21 cellular contexts compared by ENCODE assay signal in genomic region chr4:147963839-147964238, GRCh38.
A peak's percentile ranks its signal among the peaks of the same experiment; 100 is the strongest.
DNase-seq lines count a peak whose midpoint lies in the region; ATAC-seq and TF ChIP-seq lines count a peak whose summit lies in the region.
"Had no signal": no experiment of that assay in that cellular context is flagged by ENCODE, and none has a peak within 500 bp of the region (broad histone marks: within the 10 kb centered on the region; RNA-seq: fewer than 3 reads in every experiment).

No MANE protein-coding gene starts in this region.

- H3K27me3 ChIP-seq in right cardiac atrium (ENCODE audit: control insufficient read depth, insufficient read depth): no peaks in the 10 kb centered on the region
- no peaks in the 10 kb centered on the region for H3K27me3 ChIP-seq in IMR-90 (ENCODE audit: control insufficient read depth, insufficient read depth, low read length)
- no peaks in the 10 kb centered on the region for H3K27me3 ChIP-seq in mesenchymal stem cell (ENCODE audit: control insufficient read depth in 1 of 2, insufficient read depth in 1 of 2, low read length in 2 of 2)
- H3K27me3 ChIP-seq in transverse colon: no peaks in the 10 kb centered on the region
- H3K27me3 ChIP-seq: BLaER1 had no signal

- TF ChIP-seq POLR2A in IMR-90 (IDR thresholded peaks at IDR 0.05; ENCODE audit: low read depth, low read length): no peak
- no peak for TF ChIP-seq POLR2A in transverse colon (IDR thresholded peaks at IDR 0.05)
- no peak for TF ChIP-seq POLR2A in lower leg skin (IDR thresholded peaks at IDR 0.05)

- H3K79me1 ChIP-seq in IMR-90 (ENCODE audit: low read depth in 1 of 2, low read length in 2 of 2): peaks cover 4 to 12% of the 10 kb centered on the region in 2 experiments; a peak in 3 of 4 replicates
- peaks cover 4% of the 10 kb centered on the region for H3K79me1 ChIP-seq in mesenchymal stem cell (replicated peaks; ENCODE audit: low read length, poor library complexity, severe bottlenecking)

- no peak overlapping the region for H3K27ac ChIP-seq in right cardiac atrium (ENCODE audit: low read length)
- peak overlapping the region; percentile 80; the same call in 1 of the 2 replicates for H3K27ac ChIP-seq in IMR-90 (ENCODE audit: insufficient read depth, low read length)
- H3K27ac ChIP-seq in mesenchymal stem cell (ENCODE audit: low read length, poor library complexity, severe bottlenecking): no peak overlapping the region
- H3K27ac ChIP-seq in transverse colon: no peak overlapping the region
- H3K27ac ChIP-seq: BLaER1, SK-N-MC had no signal

- H2AK5ac ChIP-seq in IMR-90 (ENCODE audit: low read depth, low read length) (peak overlapping the region; percentile 58; the same call in 1 of the 2 replicates), mesenchymal stem cell (ENCODE audit: low read length, severe bottlenecking) (no peak overlapping the region)

- H3K4ac ChIP-seq in IMR-90 (ENCODE audit: low read depth, low read length): 0 out of 2 replicates have a peak overlapping the region, but pooled peaks have one; percentile 34
- peak overlapping the region in 1 of 2 experiments; percentile 49 for H3K4ac ChIP-seq in mesenchymal stem cell (ENCODE audit: low read depth in 1 of 2, low read length in 2 of 2)

- TF ChIP-seq EP300 in transverse colon (IDR thresholded peaks at IDR 0.05; ENCODE audit: low read depth): no peak

- H3K9ac ChIP-seq in IMR-90 (ENCODE audit: low read depth, low read length) (no peak overlapping the region), mesenchymal stem cell (ENCODE audit: low read length) (no peak overlapping the region)
- H3K9ac ChIP-seq: BLaER1 had no signal

- H3K4me1 ChIP-seq in right cardiac atrium (ENCODE audit: control insufficient read depth, insufficient read depth, low read length) (no peaks in the 10 kb centered on the region), IMR-90 (ENCODE audit: control insufficient read depth, insufficient read depth, low read length) (peaks cover 12% of the 10 kb centered on the region), mesenchymal stem cell (ENCODE audit: control insufficient read depth, insufficient read depth, low read depth, low read length) (peaks cover 4% of the 10 kb centered on the region), transverse colon (peaks cover 0 to 23% (median 8%) of the 10 kb centered on the region in 4 donors)

- peak overlapping the region; percentile 75; the same call in 1 of the 2 replicates for H3K18ac ChIP-seq in IMR-90 (ENCODE audit: low read depth, low read length)
- H3K18ac ChIP-seq in mesenchymal stem cell (ENCODE audit: low read depth in 1 of 2, low read length in 2 of 2): peak overlapping the region in 1 of 2 experiments; percentile 43

- H3K4me2 ChIP-seq in IMR-90 (ENCODE audit: low read depth, low read length): no peak overlapping the region
- H3K4me2 ChIP-seq in mesenchymal stem cell (ENCODE audit: low read length, poor library complexity, severe bottlenecking): no peak overlapping the region
- H3K4me2 ChIP-seq: BLaER1 had no signal

- peaks cover 6% of the 10 kb centered on the region; the same call in 1 of the 2 replicates for H3K9me1 ChIP-seq in IMR-90 (ENCODE audit: insufficient read depth, low read length)

- H3K9me3 ChIP-seq in right cardiac atrium (ENCODE audit: control insufficient read depth, low read length) (no peaks in the 10 kb centered on the region), IMR-90 (ENCODE audit: control insufficient read depth, insufficient read depth, low read length) (no peaks in the 10 kb centered on the region), mesenchymal stem cell (ENCODE audit: control insufficient read depth, low read length) (no peaks in the 10 kb centered on the region), transverse colon (no peaks in the 10 kb centered on the region)
- H3K9me3 ChIP-seq: BLaER1 had no signal

- no peak overlapping the region for H2AK9ac ChIP-seq in IMR-90 (replicated peaks; ENCODE audit: low read depth, low read length, poor library complexity)

- H3K23ac ChIP-seq in IMR-90 (ENCODE audit: low read depth, low read length) (no peak overlapping the region), mesenchymal stem cell (ENCODE audit: low read length in 2 of 2) (no peak overlapping the region)

- H3K4me3 ChIP-seq in right cardiac atrium (ENCODE audit: low read length) (no peak overlapping the region), IMR-90 (ENCODE audit: insufficient read depth, low read depth, low read length) (no peak overlapping the region), mesenchymal stem cell (ENCODE audit: insufficient read depth in 1 of 2, low read depth in 1 of 2, low read length in 2 of 2) (no peak overlapping the region), transverse colon (no peak overlapping the region), lower leg skin (ENCODE audit: low read depth, poor library complexity, severe bottlenecking) (no peak overlapping the region)
- H3K4me3 ChIP-seq: BLaER1, SK-N-MC had no signal

- TF ChIP-seq CTCF in IMR-90 (conservative IDR thresholded peaks at IDR 0.05; ENCODE audit: low read depth, low read length) (no peak), transverse colon (IDR thresholded peaks at IDR 0.05) (no peak), lower leg skin (IDR thresholded peaks at IDR 0.05) (no peak)

- H3K14ac ChIP-seq in IMR-90 (replicated peaks; ENCODE audit: low read depth, low read length): 0 out of 2 replicates have a peak overlapping the region, but pooled peaks have one; percentile 63
- H3K14ac ChIP-seq in mesenchymal stem cell (ENCODE audit: low read length in 2 of 2): no peak overlapping the region

- no TSS peak for BruUV-seq in IMR-90 (replicated peaks; lab: Mats Ljungman, UMichigan)

- 87% methylated on average over 10 of the region's 10 CpGs for WGBS in right cardiac atrium
- 83% methylated on average over 4 of the region's 10 CpGs; no CpG with 5 or more reads in 1 of the 2 experiments for WGBS in IMR-90 (ENCODE audit: extremely low coverage in 2 of 2, insufficient read length in 1 of 2), 2 experiments
- 84% methylated on average over 10 of the region's 10 CpGs for WGBS in mesenchymal stem cell
- 78 to 82% methylated on average over 2 to 10 of the region's 10 CpGs for WGBS in transverse colon (ENCODE audit: low coverage in 1 of 2), 2 donors
- WGBS in lower leg skin, 2 donors: 70 to 71% methylated on average over 10 of the region's 10 CpGs

- H2BK15ac ChIP-seq in IMR-90 (ENCODE audit: low read depth, low read length) (peak overlapping the region; percentile 41; the same call in 1 of the 3 replicates), mesenchymal stem cell (ENCODE audit: low read depth, poor library complexity, severe bottlenecking) (no peak overlapping the region)

- POLR2A ChIA-PET in IMR-90 (lab: Charles Lee; ENCODE audit: unreplicated experiment): no interaction called here

- peak overlapping the region; percentile 42; the same call in 1 of the 2 replicates for H2BK20ac ChIP-seq in IMR-90 (ENCODE audit: low read depth, low read length)

- peak overlapping the region; percentile 58 for H2BK120ac ChIP-seq in IMR-90 (ENCODE audit: low read depth, low read length)
- no peak overlapping the region for H2BK120ac ChIP-seq in mesenchymal stem cell (ENCODE audit: low read depth, low read length)

- H2BK5ac ChIP-seq in IMR-90 (ENCODE audit: low read depth, low read length, poor library complexity, severe bottlenecking) (no peak overlapping the region), mesenchymal stem cell (ENCODE audit: low read depth, low read length, poor library complexity, severe bottlenecking) (no peak overlapping the region)

- no peak for TF ChIP-seq RAD21 in IMR-90 (IDR thresholded peaks at IDR 0.05; ENCODE audit: low read length)

- H4K91ac ChIP-seq in IMR-90 (ENCODE audit: insufficient read depth, low read depth, low read length): no peak overlapping the region
- H4K91ac ChIP-seq in mesenchymal stem cell (ENCODE audit: low read length): peak overlapping the region; percentile 40

- H4K5ac ChIP-seq in IMR-90 (ENCODE audit: low read depth, low read length): peak overlapping the region; percentile 64; the same call in 1 of the 2 replicates

- no peak overlapping the region for H2BK12ac ChIP-seq in mesenchymal stem cell (ENCODE audit: low read length in 2 of 2)

- H4K8ac ChIP-seq in IMR-90 (ENCODE audit: low read depth in 2 of 2, low read length in 2 of 2) (peak overlapping the region in 1 of 2 experiments; percentile 21; a peak in 1 of 4 replicates), mesenchymal stem cell (ENCODE audit: low read length) (no peak overlapping the region)

- ATAC-seq in Right ventricle myocardium superior (ENCODE audit: poor library complexity) (peak; percentile 40), right cardiac atrium (no peak), IMR-90 (ENCODE audit: low read depth) (peak; percentile 25; the same call in 1 of the 2 replicates)

- peaks cover 7% of the 10 kb centered on the region for H3K36me3 ChIP-seq in IMR-90 (ENCODE audit: control insufficient read depth, insufficient read depth, low read length)
- peaks cover 10 to 77% of the 10 kb centered on the region in 2 experiments for H3K36me3 ChIP-seq in mesenchymal stem cell (ENCODE audit: control insufficient read depth in 1 of 2, insufficient read depth in 2 of 2, low read depth in 1 of 2, low read length in 2 of 2)
- no peaks in the 10 kb centered on the region for H3K36me3 ChIP-seq in transverse colon

- CTCF ChIA-PET in IMR-90 (lab: Yijun Ruan, JAX): no interaction called here

- H2AFZ ChIP-seq in IMR-90 (replicated peaks; ENCODE audit: low read length, poor library complexity) (no peak overlapping the region), mesenchymal stem cell (ENCODE audit: low read depth, low read length) (no peak overlapping the region)

- dilution Hi-C loops in IMR-90 (cut with HindIII; ENCODE audit: low sequenced_read_pairs, unreplicated experiment): no loop called here

- H3K56ac ChIP-seq in IMR-90 (ENCODE audit: extremely low read depth, insufficient read depth, low read length): no peak overlapping the region

- DNase-seq in Right ventricle myocardium superior (no peak), right cardiac atrium (no peak), IMR-90 (no peak), mesenchymal stem cell (no peak), CD1c-positive myeloid dendritic cell (ENCODE audit: extremely low spot score) (no peak), transverse colon (no peak), lower leg skin (ENCODE audit: low spot score in 2 of 2) (no peak)
- DNase-seq: 8988T; ACHN; CD4-positive, alpha-beta T cell; GOT3; NCI-H1048; NCI-H1417; NCI-H1694; NCI-H2029 treated with DMSO at 0.1 percent for 48 hours; NCI-H2227 treated with DMSO at 0.1 percent for 48 hours; NCI-H526 treated with DMSO at 0.1 percent for 48 hours; RPMI8226; SIG-M5 had no signal

- intact Hi-C loops in Right ventricle myocardium superior (cut with DNase I): no loop called here
- intact Hi-C loops in right cardiac atrium (cut with DNase I): no loop called here
- intact Hi-C loops in IMR-90 (cut with micrococcal nuclease): no loop called here
- intact Hi-C loops in transverse colon (cut with DNase I; ENCODE audit: low total_unique reads): no loop called here
- intact Hi-C loops in lower leg skin (cut with DNase I; ENCODE audit: low total_unique reads): no loop called here

- in situ Hi-C loops in IMR-90 (cut with MboI; ENCODE audit: low sequenced_read_pairs): no loop called here
- in situ Hi-C loops in transverse colon (cut with MboI; ENCODE audit: low pct_ligation_motif_present in 1 of 4, low pct_unique_long_range_greater_than_20kb in 1 of 4, low sequenced_read_pairs in 3 of 4): no loop called here

- H4K20me1 ChIP-seq in IMR-90 (ENCODE audit: insufficient read depth, low read length): no peaks in the 10 kb centered on the region
- H4K20me1 ChIP-seq: BLaER1 had no signal

TF ChIP-seq in IMR-90, 13 proteins besides CTCF, POLR2A, EP300 and RAD21 (continues in another document):
- no peak for TF ChIP-seq SMC3 (IDR thresholded peaks at IDR 0.05; ENCODE audit: low read depth, low read length)

Comparison
In these comparisons a context has a peak if more than half of its experiments do, and no peak if none do; other contexts are left out.
1. ATAC-seq: peak in Right ventricle myocardium superior (single experiment) and IMR-90 (single experiment); none in right cardiac atrium (0 of 2).